Comparison of ENCODE assay signal across 7 cellular contexts in the genomic region with DNA sequence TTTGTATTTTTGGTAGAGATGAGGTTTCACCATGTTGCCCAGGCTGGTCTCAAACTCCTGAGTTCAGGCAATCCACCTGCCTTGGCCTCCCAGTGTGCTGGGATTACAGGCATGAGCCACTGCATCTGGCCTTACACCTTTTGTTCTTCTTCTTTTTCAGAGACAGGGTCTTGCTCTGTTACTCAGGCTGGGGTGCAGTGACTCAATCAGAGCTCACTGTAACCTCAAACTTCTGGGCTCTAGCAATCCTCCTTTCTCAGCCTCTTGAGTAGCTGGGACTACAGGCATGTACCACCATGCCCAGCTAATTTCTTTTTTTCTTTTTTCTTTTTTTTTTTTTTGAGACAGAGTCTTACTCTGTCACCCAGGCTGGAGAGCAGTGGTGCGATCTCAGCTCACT. TPM values are rescaled to one million over a fixed set of nuclear protein-coding genes. Genes with fewer than 3 reads are reported as not detected.
A peak's percentile ranks its signal among the peaks of the same experiment; 100 is the strongest.
DNase-seq lines count a peak whose midpoint lies in the region; ATAC-seq, FAIRE-seq and TF ChIP-seq lines count a peak whose summit lies in the region.
"Not testable (repeated sequence)": the region's sequence is repeated elsewhere in the genome, so short reads cannot be mapped to it uniquely, and the experiment has no call there.

No MANE protein-coding gene starts in this region.

- TF ChIP-seq RAD21 in A549 (conservative IDR thresholded peaks at IDR 0.05 in 1 of 2, IDR thresholded peaks at IDR 0.05 in 1 of 2): not testable (repeated sequence)

- not testable (repeated sequence) for H3K27me3 ChIP-seq in right lobe of liver

- not testable (repeated sequence) for H3K4me3 Mint-ChIP-seq in Calu3 (ENCODE audit: low read depth, unreplicated experiment)

- intact Hi-C loops in Calu3 (cut with micrococcal nuclease; ENCODE audit: unreplicated experiment); right lobe of liver (cut with DNase I): not testable (repeated sequence)

- ATAC-seq in A549 (peak in 1 of 2 experiments; percentile 38; a peak in 3 of 6 replicates), GM19463 (IDR thresholded peaks at IDR 0.05; ENCODE audit: unreplicated experiment) (peak; percentile 16), right lobe of liver (peak in 2 of 4 donors; percentile 9 to 18)

- TF ChIP-seq CTCF in A549 (IDR thresholded peaks at IDR 0.05); Calu3 (IDR thresholded peaks at IDR 0.05; ENCODE audit: unreplicated experiment); VCaP (conservative IDR thresholded peaks at IDR 0.05); right lobe of liver (IDR thresholded peaks at IDR 0.05): not testable (repeated sequence)

- not testable (repeated sequence) for TF ChIP-seq EP300 in A549 (IDR thresholded peaks at IDR 0.05)

- not testable (repeated sequence) for FAIRE-seq in A549 (lab: Jason Lieb, UNC)

- not testable (repeated sequence) for H3K36me3 Mint-ChIP-seq in Calu3 (ENCODE audit: insufficient read depth, unreplicated experiment)

- not testable (repeated sequence) for H3K27me3 Mint-ChIP-seq in Calu3 (ENCODE audit: unreplicated experiment)

- not testable (repeated sequence) for H3K9me3 Mint-ChIP-seq in Calu3 (ENCODE audit: low read depth, unreplicated experiment)

- DNase-seq in A549 (ENCODE audit: low read depth in 1 of 2, low spot score in 1 of 2); Calu3; right lobe of liver: not testable (repeated sequence)
- DNase-seq in kidney tubule cell (ENCODE audit: low spot score) (peak; percentile 65), renal cortical epithelial cell (ENCODE audit: low read depth) (peak; percentile 49)

- peaks cover 23% of the 10 kb centered on the region for H3K4me1 Mint-ChIP-seq in Calu3 (ENCODE audit: low read depth, unreplicated experiment)

- H3K4me1 ChIP-seq in A549 (peaks cover 63% of the 10 kb centered on the region), right lobe of liver (peaks cover 0 to 32% (median 9%) of the 10 kb centered on the region in 4 donors)

- H3K9me3 ChIP-seq in A549, right lobe of liver: not testable (repeated sequence)

- H3K36me3 ChIP-seq in right lobe of liver: not testable (repeated sequence)

- H3K4me3 ChIP-seq in A549, right lobe of liver: not testable (repeated sequence)

- not testable (repeated sequence) for TF ChIP-seq POLR2A in A549 (IDR thresholded peaks at IDR 0.05; ENCODE audit: low read length); right lobe of liver (IDR thresholded peaks at IDR 0.05)

- BruUV-seq in Calu3 (replicated peaks; lab: Mats Ljungman, UMichigan): not testable (repeated sequence)

- WGBS in A549 (ENCODE audit: missing lambda C conversion rate): 100% methylated on average over 1 of the region's 1 CpG
- WGBS in right lobe of liver (ENCODE audit: insufficient coverage, low coverage, low lambda C conversion rate, missing lambda C conversion rate): 91% methylated on average over 1 of the region's 1 CpG

- peak overlapping the region; percentile 48 for H3K27ac Mint-ChIP-seq in Calu3 (ENCODE audit: unreplicated experiment)

- H3K4me2 ChIP-seq in A549: peak overlapping the region; percentile 58

- H3K27ac ChIP-seq in A549 (peak overlapping the region; percentile 79 to 87), VCaP (peak overlapping the region; percentile 38), right lobe of liver (peak overlapping the region in 2 of 3 donors; percentile 54 to 80)

- CTCF ChIA-PET in A549 (lab: Yijun Ruan, JAX): interaction anchor here (0.6 to 2.7 kb wide), 3 partner anchors 37 to 100 kb away, joined by 4 to 8 read pairs (median 4); no protein-coding TSS in a partner anchor
- CTCF ChIA-PET in Calu3 (lab: Charles Lee): not testable (repeated sequence)

- POLR2A ChIA-PET in A549 (lab: Yijun Ruan, JAX): interaction anchor here (1.4 kb wide), 1 partner anchor 15 kb away, joined by 3 read pairs; a partner anchor contains a TSS

RNA-seq across cellular contexts. Expression of a gene that starts 14.6 kb away (rescaled TPM):
- polyA plus RNA-seq in A549 (2011; rRNA removed) (59.8 and 61.6 TPM in 2 replicates), A549 (2017; fragmentation: RNase III; extraction: RNeasy Plus Mini Kit Qiagen cat#74134 plus additional on column Dnase treatment) (70.2 to 83.4 TPM (median 78.3 TPM) in 3 replicates)
- 24.8 and 27.4 TPM in 2 replicates for polyA plus RNA-seq in A549 (2012; cell fraction: cytosol; rRNA removed)
- polyA plus RNA-seq in A549 (2012; cell fraction: nucleus; rRNA removed): 12.9 and 13.7 TPM in 2 replicates
- 60.2 and 64.6 TPM in 2 replicates for polyA minus RNA-seq in A549 (2011; rRNA and poly(A)+ RNA removed)
- total RNA-seq in Calu3 (2022) (83.4 and 140 TPM in 2 replicates), right lobe of liver (100 to 1,000 TPM in 2 of 6 experiments, 10 to 100 TPM in 4; 90.5 to 125 (median 99.3) TPM), renal cortical epithelial cell (636 and 714 TPM in 2 replicates)
